10 cellular contexts compared by ENCODE assay signal in genomic region chr12:1576410-1577240, GRCh38. TPM values are rescaled to one million over a fixed set of nuclear protein-coding genes. Genes with fewer than 3 reads are reported as not detected.
DNase-seq lines count a peak whose midpoint lies in the region; ATAC-seq, FAIRE-seq and TF ChIP-seq lines count a peak whose summit lies in the region.
"Had no signal": no experiment of that assay in that cellular context is flagged by ENCODE, and none has a peak within 500 bp of the region (broad histone marks: within the 10 kb centered on the region; RNA-seq: fewer than 3 reads in every experiment).

No MANE protein-coding gene starts in this region.

- peak overlapping the region; percentile 31 to 81; a peak in 3 of 4 replicates for H3K9ac ChIP-seq in K562 (ENCODE audit: insufficient read depth in 1 of 2, low read depth in 2 of 2, low read length in 2 of 2)

- peak overlapping the region; percentile 47 for H2AFZ ChIP-seq in K562 (ENCODE audit: low read depth, low read length)

- H3K27me3 ChIP-seq in K562 (ENCODE audit: control insufficient read depth in 2 of 2, insufficient read depth in 2 of 2, low read length in 2 of 2) (no peaks in the 10 kb centered on the region), suprapubic skin (no peaks in the 10 kb centered on the region)

- peak; percentile 80 for ATAC-seq in K562
- ATAC-seq in left lobe of liver, result peak; percentile 57
- ATAC-seq in HG03565 (IDR thresholded peaks at IDR 0.05; ENCODE audit: unreplicated experiment), result no peak
- ATAC-seq: effector memory CD8-positive, alpha-beta T cell had no signal

- FAIRE-seq in K562 (lab: Jason Lieb, UNC), result peak; percentile 97

- DNase-seq in HEK293T (ENCODE audit: extremely low spot score), result peak; percentile 47
- peak in 3 of 4 experiments; percentile 18 to 80 (median 56) for DNase-seq in K562 (ENCODE audit: extremely low read depth in 1 of 4, low spot score in 3 of 4)
- no peak for DNase-seq in left lobe of liver (ENCODE audit: low spot score)
- DNase-seq in suprapubic skin (ENCODE audit: low spot score in 2 of 2), result no peak
- DNase-seq in NCI-H187 (lab: John Stamatoyannopoulos, UW), result no peak
- DNase-seq in HuH-7.5 (ENCODE audit: low spot score), result no peak
- no peak for DNase-seq in Ammon's horn (ENCODE audit: low spot score)
- DNase-seq: effector memory CD8-positive, alpha-beta T cell; naive B cell had no signal

- TF ChIP-seq EP300 in K562 (IDR thresholded peaks at IDR 0.05; ENCODE audit: low read length), result peak; percentile 77
- TF ChIP-seq EP300 in suprapubic skin (IDR thresholded peaks at IDR 0.05), result no peak

- TF ChIP-seq CTCF in K562 (IDR thresholded peaks at IDR 0.05 in 2 of 3, conservative IDR thresholded peaks at IDR 0.05 in 1 of 3; ENCODE audit: insufficient read depth in 2 of 3, low read depth in 1 of 3, low read length in 3 of 3), result no peak; a peak in 1 of 6 replicates
- TF ChIP-seq CTCF in suprapubic skin (IDR thresholded peaks at IDR 0.05), result no peak

- H3K4me1 ChIP-seq in K562 (replicated peaks in 1 of 2; ENCODE audit: control insufficient read depth in 2 of 2, insufficient read depth in 2 of 2, low read length in 2 of 2) (peaks cover 18 to 26% of the 10 kb centered on the region in 2 experiments; a peak in 4 of 5 replicates), suprapubic skin (peaks cover 13% of the 10 kb centered on the region)

- peak in 1 of 2 experiments; percentile 48; a peak in 3 of 4 replicates for TF ChIP-seq RAD21 in K562 (CRISPR knock-in tag; conservative IDR thresholded peaks at IDR 0.05 in 1 of 2, IDR thresholded peaks at IDR 0.05 in 1 of 2)

- H3K36me3 ChIP-seq in K562 (ENCODE audit: control insufficient read depth, insufficient read depth, low read length) (no peaks in the 10 kb centered on the region), suprapubic skin (no peaks in the 10 kb centered on the region)

- CTCF ChIA-PET in HEK293T (lab: Yijun Ruan, JAX), result interaction anchor here (0.7 to 6.3 kb wide), 6 partner anchors 25 to 702 kb away, joined by 3 to 43 read pairs (median 4); no protein-coding TSS in a partner anchor
- CTCF ChIA-PET in K562 (lab: Yijun Ruan, JAX; ENCODE audit: low intra/inter-chr PET ratio), result no interaction called here

- H3K9me1 ChIP-seq in K562 (ENCODE audit: control insufficient read depth, insufficient read depth, low read length), result no peaks in the 10 kb centered on the region

- intact Hi-C loops in K562 (cut with micrococcal nuclease), result loop anchor here (5.0 to 10.0 kb wide), 2 partner anchors 44 to 62 kb away; no protein-coding TSS in a partner anchor

- peak overlapping the region; percentile 67 for H3K4me2 ChIP-seq in K562 (ENCODE audit: insufficient read depth, low read length)

- H4K20me1 ChIP-seq in K562 (replicated peaks; ENCODE audit: control insufficient read depth, insufficient read depth, low read length), result no peaks in the 10 kb centered on the region

- 3% methylated on average over 19 of the region's 21 CpGs for WGBS in K562 (ENCODE audit: insufficient coverage, low coverage, missing lambda C conversion rate)
- WGBS in suprapubic skin, result 71% methylated on average over 21 of the region's 21 CpGs

- H3K27ac ChIP-seq in K562 (ENCODE audit: extremely low read depth, low read depth, low read length), result peak overlapping the region; percentile 68; the same call in 2 of the 3 replicates
- peak overlapping the region; percentile 59 for H3K27ac ChIP-seq in suprapubic skin

- TF ChIP-seq POLR2A in K562 (conservative IDR thresholded peaks at IDR 0.05) (no peak), suprapubic skin (IDR thresholded peaks at IDR 0.05) (no peak)

- H3K79me2 ChIP-seq in K562 (ENCODE audit: control insufficient read depth, insufficient read depth, low read length), result peaks cover 5% of the 10 kb centered on the region; the same call in 1 of the 3 replicates

- H3K9me3 ChIP-seq in K562 (replicated peaks; ENCODE audit: control insufficient read depth, insufficient read depth, low read depth, low read length) (no peaks in the 10 kb centered on the region), suprapubic skin (no peaks in the 10 kb centered on the region)

- BruUV-seq in K562 (replicated peaks; lab: Mats Ljungman, UMichigan), result no TSS peak

- H3K4me3 ChIP-seq in K562, result 0 out of 2 replicates have a peak overlapping the region, but pooled peaks have one; percentile 3
- peak overlapping the region; percentile 0 for H3K4me3 ChIP-seq in suprapubic skin

- POLR2A ChIA-PET in HEK293T (lab: Yijun Ruan, JAX) (interaction anchor here (0.6 to 1.3 kb wide), 6 partner anchors 10 to 741 kb away, joined by 3 to 6 read pairs (median 3); no protein-coding TSS in a partner anchor), K562 (lab: Yijun Ruan, JAX) (interaction anchor here (1.2 to 1.6 kb wide), 4 partner anchors 16 to 459 kb away, joined by 3 to 6 read pairs (median 4); no protein-coding TSS in a partner anchor)

- in situ Hi-C loops in K562 (cut with MboI), result loop anchor here (25.0 kb wide), 2 partner anchors 289 to 1014 kb away; no protein-coding TSS in a partner anchor

TF ChIP-seq in HEK293T, 16 proteins besides CTCF, POLR2A, EP300 and RAD21:
- TF ChIP-seq SUZ12 (IDR thresholded peaks at IDR 0.05) (no peak), L3MBTL2 (conservative IDR thresholded peaks at IDR 0.05) (peak; percentile 90)
- TF ChIP-seq, protein P1, sequence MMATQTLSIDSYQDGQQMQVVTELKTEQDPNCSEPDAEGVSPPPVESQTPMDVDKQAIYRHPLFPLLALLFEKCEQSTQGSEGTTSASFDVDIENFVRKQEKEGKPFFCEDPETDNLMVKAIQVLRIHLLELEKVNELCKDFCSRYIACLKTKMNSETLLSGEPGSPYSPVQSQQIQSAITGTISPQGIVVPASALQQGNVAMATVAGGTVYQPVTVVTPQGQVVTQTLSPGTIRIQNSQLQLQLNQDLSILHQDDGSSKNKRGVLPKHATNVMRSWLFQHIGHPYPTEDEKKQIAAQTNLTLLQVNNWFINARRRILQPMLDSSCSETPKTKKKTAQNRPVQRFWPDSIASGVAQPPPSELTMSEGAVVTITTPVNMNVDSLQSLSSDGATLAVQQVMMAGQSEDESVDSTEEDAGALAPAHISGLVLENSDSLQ (IDR thresholded peaks at IDR 0.05), result peak; percentile 26; the same call in 1 of the 2 replicates

TF ChIP-seq in K562, 482 proteins besides CTCF, POLR2A, EP300 and RAD21 (continues in another document):
- TF ChIP-seq CHD4 (IDR thresholded peaks at IDR 0.05; ENCODE audit: insufficient read depth, insufficient replicate concordance, low read depth, low read length, poor library complexity, severe bottlenecking) (no peak), KAT8 (IDR thresholded peaks at IDR 0.05; ENCODE audit: low read depth) (no peak), HDAC1 (IDR thresholded peaks at IDR 0.05) (no peak), ELK3 (CRISPR knock-in tag; IDR thresholded peaks at IDR 0.05) (no peak), ZNF124 (CRISPR knock-in tag; IDR thresholded peaks at IDR 0.05) (no peak)

RNA-seq across cellular contexts. Expression of gene FBXL14, which starts 17.8 kb away (rescaled TPM):
- total RNA-seq in K562 (2011; cell fraction: chromatin; rRNA removed; ENCODE audit: low replicate concordance), result 1.6 and 6.6 TPM in 2 replicates
- total RNA-seq in K562 (2011; cell fraction: nucleolus; rRNA removed), result 7.8 and 11.2 TPM in 2 replicates
- total RNA-seq in K562 (2011; cell fraction: nucleoplasm; rRNA removed), result 4.3 and 5.0 TPM in 2 replicates
- 7.1 and 7.8 TPM in 2 replicates for total RNA-seq in K562 (2014; rRNA removed)
- 0.22 and 0.65 TPM in 2 replicates for total RNA-seq in K562 (2014; rRNA removed; fragmentation: Illumina TruSeq; extraction: Trizol)
- 4.8 and 5.3 TPM in 2 replicates for total RNA-seq in K562 (2015; rRNA removed; fragmentation: Illumina TruSeq; extraction: Trizol)
- 9.8 and 11.0 TPM in 2 replicates for total RNA-seq in K562 (2021)
- 3.3 and 4.6 TPM in 2 replicates for polyA plus RNA-seq in K562 (2011; rRNA removed)
- polyA plus RNA-seq in K562 (2011; cell fraction: cytosol; rRNA removed), result 6.7 and 16.0 TPM in 2 replicates
- polyA plus RNA-seq in K562 (2011; cell fraction: nucleus; rRNA removed), result 3.4 and 5.1 TPM in 2 replicates
- polyA plus RNA-seq in K562 (2012), result 6.5 and 9.3 TPM in 2 replicates
- 1.2 and 3.3 TPM in 2 replicates for polyA plus RNA-seq in K562 (2014; fragmentation: Illumina TruSeq; extraction: Trizol)
- under 1 TPM; 0.13 to 0.17 TPM for polyA plus RNA-seq in K562 (2014; fragmentation: Nextera tagmentation; extraction: Ambion mirVana)
- 6.3 and 7.6 TPM in 2 replicates for polyA plus RNA-seq in K562 (2014; rRNA removed)
- polyA minus RNA-seq in K562 (2011; rRNA and poly(A)+ RNA removed), result 3.3 and 6.3 TPM in 2 replicates
- polyA minus RNA-seq in K562 (2011; cell fraction: cytosol; rRNA and poly(A)+ RNA removed), result 8.7 TPM in 2 replicates
- polyA minus RNA-seq in K562 (2011; cell fraction: nucleus; rRNA and poly(A)+ RNA removed), result 5.9 and 7.4 TPM in 2 replicates
- 7.3 TPM for total RNA-seq in left lobe of liver
- 10 to 100 TPM in 1 of 4 donors, 1 to 10 TPM in 3; 5.4 to 12.4 (median 7.6) TPM for total RNA-seq in suprapubic skin

RNA-seq across cellular contexts. Expression of gene WNT5B, which starts 52.4 kb away (rescaled TPM):
- 2.9 and 11.1 TPM in 2 replicates for total RNA-seq in K562 (2011; cell fraction: chromatin; rRNA removed; ENCODE audit: low replicate concordance)
- total RNA-seq in K562 (2011; cell fraction: nucleolus; rRNA removed), result 12.0 TPM in 2 replicates
- total RNA-seq in K562 (2011; cell fraction: nucleoplasm; rRNA removed), result 6.7 and 8.2 TPM in 2 replicates
- 15.0 and 16.8 TPM in 2 replicates for total RNA-seq in K562 (2014; rRNA removed)
- total RNA-seq in K562 (2014; rRNA removed; fragmentation: Illumina TruSeq; extraction: Trizol), result 5.3 and 5.4 TPM in 2 replicates
- 7.8 and 8.9 TPM in 2 replicates for total RNA-seq in K562 (2015; rRNA removed; fragmentation: Illumina TruSeq; extraction: Trizol)
- 14.6 and 18.4 TPM in 2 replicates for total RNA-seq in K562 (2021)
- polyA plus RNA-seq in K562 (2011; rRNA removed), result 3.0 and 5.1 TPM in 2 replicates
- 5.7 and 6.2 TPM in 2 replicates for polyA plus RNA-seq in K562 (2011; cell fraction: cytosol; rRNA removed)
- 5.1 and 6.0 TPM in 2 replicates for polyA plus RNA-seq in K562 (2011; cell fraction: nucleus; rRNA removed)
- 3.9 and 8.4 TPM in 2 replicates for polyA plus RNA-seq in K562 (2012)
- polyA plus RNA-seq in K562 (2014; fragmentation: Illumina TruSeq; extraction: Trizol), result 5.4 and 6.8 TPM in 2 replicates
- under 1 TPM; 0.42 to 0.80 TPM for polyA plus RNA-seq in K562 (2014; fragmentation: Nextera tagmentation; extraction: Ambion mirVana)
- 5.4 and 6.2 TPM in 2 replicates for polyA plus RNA-seq in K562 (2014; rRNA removed)
- 4.1 and 5.8 TPM in 2 replicates for polyA minus RNA-seq in K562 (2011; rRNA and poly(A)+ RNA removed)
- 5.7 and 6.3 TPM in 2 replicates for polyA minus RNA-seq in K562 (2011; cell fraction: cytosol; rRNA and poly(A)+ RNA removed)
- polyA minus RNA-seq in K562 (2011; cell fraction: nucleus; rRNA and poly(A)+ RNA removed), result 1.5 and 3.0 TPM in 2 replicates
- 4.2 TPM for total RNA-seq in left lobe of liver
- 10 to 100 TPM in 1 of 4 donors, 1 to 10 TPM in 3; 7.3 to 12.8 (median 8.3) TPM for total RNA-seq in suprapubic skin

Comparison
In these comparisons a context has a peak if more than half of its experiments do, and no peak if none do; other contexts are left out.
1. DNase-seq: peak in HEK293T (single experiment) and K562 (3 of 4); none in left lobe of liver (single experiment), suprapubic skin (0 of 2), NCI-H187 (0 of 2), HuH-7.5 (single experiment) and Ammon's horn (single experiment).